Comparison of ENCODE assay signal across 24 cellular contexts in genomic region chr5:139050432-139050831, GRCh38.
DNase-seq lines count a peak whose midpoint lies in the region; ATAC-seq and TF ChIP-seq lines count a peak whose summit lies in the region.
"Had no signal": no experiment of that assay in that cellular context is flagged by ENCODE, and none has a peak within 500 bp of the region (broad histone marks: within the 10 kb centered on the region; RNA-seq: fewer than 3 reads in every experiment).

No MANE protein-coding gene starts in this region.

- POLR2A ChIA-PET in OCI-LY7 (lab: Charles Lee), result no interaction called here

- no peaks in the 10 kb centered on the region for H4K20me1 ChIP-seq in OCI-LY7 (ENCODE audit: insufficient read depth, low read length)

- peak; percentile 20 for DNase-seq in EH (ENCODE audit: low read depth)
- DNase-seq in OCI-LY7 (ENCODE audit: low spot score), result no peak
- DNase-seq in fibroblast of villous mesenchyme (ENCODE audit: low read depth), result peak; percentile 30
- DNase-seq in islet precursor cell, result no peak
- no peak for DNase-seq in ecto neural progenitor cell (ENCODE audit: low spot score)
- no peak for DNase-seq in WERI-Rb-1
- DNase-seq: BE2C, DMS53, GOT3, MM.1S, NCI-H1048, NCI-H1417 treated with DMSO at 0.1 percent for 48 hours, NCI-H1694 treated with DMSO at 0.1 percent for 48 hours, NCI-H2081 treated with DMSO at 0.1 percent for 48 hours, NCI-H2171, NCI-H345, NCI-H510A treated with DMSO at 0.1 percent for 48 hours, NCI-H748 treated with DMSO at 0.1 percent for 48 hours, PC-3, T-cell had no signal

- no peaks in the 10 kb centered on the region for H3K79me2 ChIP-seq in OCI-LY7 (ENCODE audit: insufficient read depth, low read depth, low read length)

- H3K9me3 ChIP-seq in OCI-LY7 (ENCODE audit: low read length), result no peaks in the 10 kb centered on the region
- H3K9me3 ChIP-seq in WERI-Rb-1 (ENCODE audit: severe bottlenecking), result no peaks in the 10 kb centered on the region
- H3K9me3 ChIP-seq: BE2C, HAP-1 had no signal

- CTCF ChIA-PET in OCI-LY7 (lab: Charles Lee; ENCODE audit: unreplicated experiment), result no interaction called here

- H3K27ac ChIP-seq in OCI-LY7 (ENCODE audit: low read depth, low read length, poor library complexity, severe bottlenecking), result no peak overlapping the region
- H3K27ac ChIP-seq in WERI-Rb-1, result no peak overlapping the region
- H3K27ac ChIP-seq: HL-60, KMS-11 had no signal

- no peak for TF ChIP-seq CTCF in OCI-LY7 (conservative IDR thresholded peaks at IDR 0.05; ENCODE audit: low read length)
- no peak for TF ChIP-seq CTCF in fibroblast of villous mesenchyme (IDR thresholded peaks at IDR 0.05; ENCODE audit: insufficient read depth, low read depth, low read length)
- TF ChIP-seq CTCF in WERI-Rb-1 (IDR thresholded peaks at IDR 0.05; ENCODE audit: low read depth, low read length), result no peak

- no peak overlapping the region for H2AFZ ChIP-seq in OCI-LY7 (ENCODE audit: low read length)

- no peaks in the 10 kb centered on the region for H3K27me3 ChIP-seq in WERI-Rb-1 (ENCODE audit: insufficient read depth, low read depth, severe bottlenecking)
- H3K27me3 ChIP-seq: BE2C had no signal

- BruUV-seq in OCI-LY7 (replicated peaks; lab: Mats Ljungman, UMichigan), result TSS peak; percentile 67

- no peaks in the 10 kb centered on the region for H3K4me1 ChIP-seq in OCI-LY7 (ENCODE audit: insufficient read depth, low read length, poor library complexity, severe bottlenecking)

- ATAC-seq in GM18868 (IDR thresholded peaks at IDR 0.05; ENCODE audit: unreplicated experiment), result no peak
- ATAC-seq: T-cell had no signal

- no peaks in the 10 kb centered on the region for H3K9me2 ChIP-seq in OCI-LY7 (ENCODE audit: insufficient read depth, low read length)

- intact Hi-C loops in OCI-LY7 (cut with micrococcal nuclease; ENCODE audit: unreplicated experiment), result no loop called here

- H3K4me2 ChIP-seq in OCI-LY7 (ENCODE audit: low read length), result no peak overlapping the region
- H3K4me2 ChIP-seq: KMS-11 had no signal

- H3K4me3 ChIP-seq in OCI-LY7 (ENCODE audit: low read depth, low read length, poor library complexity, severe bottlenecking), result no peak overlapping the region
- H3K4me3 ChIP-seq in fibroblast of villous mesenchyme (ENCODE audit: low read depth, low read length), result no peak overlapping the region
- no peak overlapping the region for H3K4me3 ChIP-seq in WERI-Rb-1 (ENCODE audit: low read depth, low read length)
- H3K4me3 ChIP-seq: HAP-1 had no signal

- H3K36me3 ChIP-seq in OCI-LY7 (ENCODE audit: insufficient read depth, low read length) (no peaks in the 10 kb centered on the region), WERI-Rb-1 (peaks cover 28% of the 10 kb centered on the region)
- H3K36me3 ChIP-seq: BE2C had no signal

Comparison
In these comparisons a context has a peak if more than half of its experiments do, and no peak if none do; other contexts are left out.
1. DNase-seq: peak in EH (single experiment) and fibroblast of villous mesenchyme (single experiment); none in OCI-LY7 (single experiment), islet precursor cell (single experiment), ecto neural progenitor cell (single experiment) and WERI-Rb-1 (single experiment).